ENCODE assay signal across 1 cellular context in the genomic region with DNA sequence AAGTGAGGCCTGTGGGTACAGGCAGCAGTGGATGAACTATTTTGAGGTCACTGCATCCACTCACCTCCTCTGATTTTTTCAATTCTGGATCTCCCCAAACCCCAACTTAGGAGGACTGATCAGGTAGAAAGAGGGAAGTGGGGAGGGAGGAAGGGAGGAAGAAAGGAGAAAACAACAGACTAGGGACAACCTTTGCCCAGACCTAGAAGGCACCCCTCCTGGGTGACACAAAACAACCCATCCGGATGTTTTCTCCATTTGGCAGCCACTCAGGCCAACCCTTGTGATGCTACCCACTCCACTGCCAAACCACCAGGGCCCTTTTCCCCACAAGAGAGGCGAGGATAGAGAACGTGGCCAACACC.
A peak's percentile ranks its signal among the peaks of the same experiment; 100 is the strongest.
TF ChIP-seq lines count a peak whose summit lies in the region.

No MANE protein-coding gene starts in this region.

TF ChIP-seq in HepG2, 621 proteins besides CTCF, POLR2A, EP300 and RAD21 (continued from another document and continues in another):
- TF ChIP-seq, protein P1, sequence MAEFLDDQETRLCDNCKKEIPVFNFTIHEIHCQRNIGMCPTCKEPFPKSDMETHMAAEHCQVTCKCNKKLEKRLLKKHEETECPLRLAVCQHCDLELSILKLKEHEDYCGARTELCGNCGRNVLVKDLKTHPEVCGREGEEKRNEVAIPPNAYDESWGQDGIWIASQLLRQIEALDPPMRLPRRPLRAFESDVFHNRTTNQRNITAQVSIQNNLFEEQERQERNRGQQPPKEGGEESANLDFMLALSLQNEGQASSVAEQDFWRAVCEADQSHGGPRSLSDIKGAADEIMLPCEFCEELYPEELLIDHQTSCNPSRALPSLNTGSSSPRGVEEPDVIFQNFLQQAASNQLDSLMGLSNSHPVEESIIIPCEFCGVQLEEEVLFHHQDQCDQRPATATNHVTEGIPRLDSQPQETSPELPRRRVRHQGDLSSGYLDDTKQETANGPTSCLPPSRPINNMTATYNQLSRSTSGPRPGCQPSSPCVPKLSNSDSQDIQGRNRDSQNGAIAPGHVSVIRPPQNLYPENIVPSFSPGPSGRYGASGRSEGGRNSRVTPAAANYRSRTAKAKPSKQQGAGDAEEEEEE (CRISPR knock-in tag; IDR thresholded peaks at IDR 0.05; ENCODE audit: borderline replicate concordance) = no peak
- TF ChIP-seq, protein P2, sequence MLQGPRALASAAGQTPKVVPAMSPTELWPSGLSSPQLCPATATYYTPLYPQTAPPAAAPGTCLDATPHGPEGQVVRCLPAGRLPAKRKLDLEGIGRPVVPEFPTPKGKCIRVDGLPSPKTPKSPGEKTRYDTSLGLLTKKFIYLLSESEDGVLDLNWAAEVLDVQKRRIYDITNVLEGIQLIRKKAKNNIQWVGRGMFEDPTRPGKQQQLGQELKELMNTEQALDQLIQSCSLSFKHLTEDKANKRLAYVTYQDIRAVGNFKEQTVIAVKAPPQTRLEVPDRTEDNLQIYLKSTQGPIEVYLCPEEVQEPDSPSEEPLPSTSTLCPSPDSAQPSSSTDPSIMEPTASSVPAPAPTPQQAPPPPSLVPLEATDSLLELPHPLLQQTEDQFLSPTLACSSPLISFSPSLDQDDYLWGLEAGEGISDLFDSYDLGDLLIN (CRISPR knock-in tag; IDR thresholded peaks at IDR 0.05; ENCODE audit: borderline replicate concordance) = 0 out of 2 replicates have a peak, but pooled peaks have one; percentile 9
- peak; percentile 20; the same call in 1 of the 2 replicates for TF ChIP-seq NAIF1 (CRISPR knock-in tag; IDR thresholded peaks at IDR 0.05; ENCODE audit: borderline replicate concordance)
- no peak for TF ChIP-seq RBM22 (optimal IDR thresholded peaks at IDR 0.05; ENCODE audit: low read length)
- TF ChIP-seq HES4 (CRISPR knock-in tag; IDR thresholded peaks at IDR 0.05; ENCODE audit: borderline replicate concordance) = no peak
- no peak for TF ChIP-seq ZNF790 (CRISPR knock-in tag; IDR thresholded peaks at IDR 0.05; ENCODE audit: borderline replicate concordance)
- TF ChIP-seq DNMT1 (CRISPR knock-in tag; IDR thresholded peaks at IDR 0.05) = no peak
- no peak for TF ChIP-seq RXRA (CRISPR knock-in tag; IDR thresholded peaks at IDR 0.05)
- TF ChIP-seq, protein P3, sequence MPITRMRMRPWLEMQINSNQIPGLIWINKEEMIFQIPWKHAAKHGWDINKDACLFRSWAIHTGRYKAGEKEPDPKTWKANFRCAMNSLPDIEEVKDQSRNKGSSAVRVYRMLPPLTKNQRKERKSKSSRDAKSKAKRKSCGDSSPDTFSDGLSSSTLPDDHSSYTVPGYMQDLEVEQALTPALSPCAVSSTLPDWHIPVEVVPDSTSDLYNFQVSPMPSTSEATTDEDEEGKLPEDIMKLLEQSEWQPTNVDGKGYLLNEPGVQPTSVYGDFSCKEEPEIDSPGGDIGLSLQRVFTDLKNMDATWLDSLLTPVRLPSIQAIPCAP (CRISPR knock-in tag; IDR thresholded peaks at IDR 0.05; ENCODE audit: low read depth) = no peak
- no peak for TF ChIP-seq MTF2 (CRISPR knock-in tag; IDR thresholded peaks at IDR 0.05; ENCODE audit: borderline replicate concordance)
- no peak for TF ChIP-seq CEBPG (CRISPR knock-in tag; IDR thresholded peaks at IDR 0.05)
- TF ChIP-seq, protein P4, sequence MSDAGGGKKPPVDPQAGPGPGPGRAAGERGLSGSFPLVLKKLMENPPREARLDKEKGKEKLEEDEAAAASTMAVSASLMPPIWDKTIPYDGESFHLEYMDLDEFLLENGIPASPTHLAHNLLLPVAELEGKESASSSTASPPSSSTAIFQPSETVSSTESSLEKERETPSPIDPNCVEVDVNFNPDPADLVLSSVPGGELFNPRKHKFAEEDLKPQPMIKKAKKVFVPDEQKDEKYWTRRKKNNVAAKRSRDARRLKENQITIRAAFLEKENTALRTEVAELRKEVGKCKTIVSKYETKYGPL (CRISPR knock-in tag; IDR thresholded peaks at IDR 0.05) = no peak
- TF ChIP-seq, protein P5, sequence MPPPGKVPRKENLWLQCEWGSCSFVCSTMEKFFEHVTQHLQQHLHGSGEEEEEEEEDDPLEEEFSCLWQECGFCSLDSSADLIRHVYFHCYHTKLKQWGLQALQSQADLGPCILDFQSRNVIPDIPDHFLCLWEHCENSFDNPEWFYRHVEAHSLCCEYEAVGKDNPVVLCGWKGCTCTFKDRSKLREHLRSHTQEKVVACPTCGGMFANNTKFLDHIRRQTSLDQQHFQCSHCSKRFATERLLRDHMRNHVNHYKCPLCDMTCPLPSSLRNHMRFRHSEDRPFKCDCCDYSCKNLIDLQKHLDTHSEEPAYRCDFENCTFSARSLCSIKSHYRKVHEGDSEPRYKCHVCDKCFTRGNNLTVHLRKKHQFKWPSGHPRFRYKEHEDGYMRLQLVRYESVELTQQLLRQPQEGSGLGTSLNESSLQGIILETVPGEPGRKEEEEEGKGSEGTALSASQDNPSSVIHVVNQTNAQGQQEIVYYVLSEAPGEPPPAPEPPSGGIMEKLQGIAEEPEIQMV (CRISPR knock-in tag; IDR thresholded peaks at IDR 0.05; ENCODE audit: low read depth) = no peak
- no peak for TF ChIP-seq GZF1 (CRISPR knock-in tag; IDR thresholded peaks at IDR 0.05)
- no peak for TF ChIP-seq ZFP36 (IDR thresholded peaks at IDR 0.05; ENCODE audit: borderline replicate concordance, low read depth, low read length, partially characterized antibody)
- peak; percentile 9; the same call in 1 of the 2 replicates for TF ChIP-seq ZNF430 (CRISPR knock-in tag; IDR thresholded peaks at IDR 0.05)
- no peak for TF ChIP-seq BCL6 (CRISPR knock-in tag; IDR thresholded peaks at IDR 0.05)
- TF ChIP-seq ZNF713 (CRISPR knock-in tag; IDR thresholded peaks at IDR 0.05) = no peak; the same call in 1 of the 2 replicates
- TF ChIP-seq, protein P6, sequence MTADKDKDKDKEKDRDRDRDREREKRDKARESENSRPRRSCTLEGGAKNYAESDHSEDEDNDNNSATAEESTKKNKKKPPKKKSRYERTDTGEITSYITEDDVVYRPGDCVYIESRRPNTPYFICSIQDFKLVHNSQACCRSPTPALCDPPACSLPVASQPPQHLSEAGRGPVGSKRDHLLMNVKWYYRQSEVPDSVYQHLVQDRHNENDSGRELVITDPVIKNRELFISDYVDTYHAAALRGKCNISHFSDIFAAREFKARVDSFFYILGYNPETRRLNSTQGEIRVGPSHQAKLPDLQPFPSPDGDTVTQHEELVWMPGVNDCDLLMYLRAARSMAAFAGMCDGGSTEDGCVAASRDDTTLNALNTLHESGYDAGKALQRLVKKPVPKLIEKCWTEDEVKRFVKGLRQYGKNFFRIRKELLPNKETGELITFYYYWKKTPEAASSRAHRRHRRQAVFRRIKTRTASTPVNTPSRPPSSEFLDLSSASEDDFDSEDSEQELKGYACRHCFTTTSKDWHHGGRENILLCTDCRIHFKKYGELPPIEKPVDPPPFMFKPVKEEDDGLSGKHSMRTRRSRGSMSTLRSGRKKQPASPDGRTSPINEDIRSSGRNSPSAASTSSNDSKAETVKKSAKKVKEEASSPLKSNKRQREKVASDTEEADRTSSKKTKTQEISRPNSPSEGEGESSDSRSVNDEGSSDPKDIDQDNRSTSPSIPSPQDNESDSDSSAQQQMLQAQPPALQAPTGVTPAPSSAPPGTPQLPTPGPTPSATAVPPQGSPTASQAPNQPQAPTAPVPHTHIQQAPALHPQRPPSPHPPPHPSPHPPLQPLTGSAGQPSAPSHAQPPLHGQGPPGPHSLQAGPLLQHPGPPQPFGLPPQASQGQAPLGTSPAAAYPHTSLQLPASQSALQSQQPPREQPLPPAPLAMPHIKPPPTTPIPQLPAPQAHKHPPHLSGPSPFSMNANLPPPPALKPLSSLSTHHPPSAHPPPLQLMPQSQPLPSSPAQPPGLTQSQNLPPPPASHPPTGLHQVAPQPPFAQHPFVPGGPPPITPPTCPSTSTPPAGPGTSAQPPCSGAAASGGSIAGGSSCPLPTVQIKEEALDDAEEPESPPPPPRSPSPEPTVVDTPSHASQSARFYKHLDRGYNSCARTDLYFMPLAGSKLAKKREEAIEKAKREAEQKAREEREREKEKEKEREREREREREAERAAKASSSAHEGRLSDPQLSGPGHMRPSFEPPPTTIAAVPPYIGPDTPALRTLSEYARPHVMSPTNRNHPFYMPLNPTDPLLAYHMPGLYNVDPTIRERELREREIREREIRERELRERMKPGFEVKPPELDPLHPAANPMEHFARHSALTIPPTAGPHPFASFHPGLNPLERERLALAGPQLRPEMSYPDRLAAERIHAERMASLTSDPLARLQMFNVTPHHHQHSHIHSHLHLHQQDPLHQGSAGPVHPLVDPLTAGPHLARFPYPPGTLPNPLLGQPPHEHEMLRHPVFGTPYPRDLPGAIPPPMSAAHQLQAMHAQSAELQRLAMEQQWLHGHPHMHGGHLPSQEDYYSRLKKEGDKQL (CRISPR knock-in tag; IDR thresholded peaks at IDR 0.05; ENCODE audit: low read depth) = no peak
- TF ChIP-seq KDM5A (IDR thresholded peaks at IDR 0.05; ENCODE audit: borderline replicate concordance, low read length) = no peak
- TF ChIP-seq, protein P7, sequence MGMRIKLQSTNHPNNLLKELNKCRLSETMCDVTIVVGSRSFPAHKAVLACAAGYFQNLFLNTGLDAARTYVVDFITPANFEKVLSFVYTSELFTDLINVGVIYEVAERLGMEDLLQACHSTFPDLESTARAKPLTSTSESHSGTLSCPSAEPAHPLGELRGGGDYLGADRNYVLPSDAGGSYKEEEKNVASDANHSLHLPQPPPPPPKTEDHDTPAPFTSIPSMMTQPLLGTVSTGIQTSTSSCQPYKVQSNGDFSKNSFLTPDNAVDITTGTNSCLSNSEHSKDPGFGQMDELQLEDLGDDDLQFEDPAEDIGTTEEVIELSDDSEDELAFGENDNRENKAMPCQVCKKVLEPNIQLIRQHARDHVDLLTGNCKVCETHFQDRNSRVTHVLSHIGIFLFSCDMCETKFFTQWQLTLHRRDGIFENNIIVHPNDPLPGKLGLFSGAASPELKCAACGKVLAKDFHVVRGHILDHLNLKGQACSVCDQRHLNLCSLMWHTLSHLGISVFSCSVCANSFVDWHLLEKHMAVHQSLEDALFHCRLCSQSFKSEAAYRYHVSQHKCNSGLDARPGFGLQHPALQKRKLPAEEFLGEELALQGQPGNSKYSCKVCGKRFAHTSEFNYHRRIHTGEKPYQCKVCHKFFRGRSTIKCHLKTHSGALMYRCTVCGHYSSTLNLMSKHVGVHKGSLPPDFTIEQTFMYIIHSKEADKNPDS (CRISPR knock-in tag; IDR thresholded peaks at IDR 0.05) = 0 out of 2 replicates have a peak, but pooled peaks have one; percentile 4
- TF ChIP-seq, protein P8, sequence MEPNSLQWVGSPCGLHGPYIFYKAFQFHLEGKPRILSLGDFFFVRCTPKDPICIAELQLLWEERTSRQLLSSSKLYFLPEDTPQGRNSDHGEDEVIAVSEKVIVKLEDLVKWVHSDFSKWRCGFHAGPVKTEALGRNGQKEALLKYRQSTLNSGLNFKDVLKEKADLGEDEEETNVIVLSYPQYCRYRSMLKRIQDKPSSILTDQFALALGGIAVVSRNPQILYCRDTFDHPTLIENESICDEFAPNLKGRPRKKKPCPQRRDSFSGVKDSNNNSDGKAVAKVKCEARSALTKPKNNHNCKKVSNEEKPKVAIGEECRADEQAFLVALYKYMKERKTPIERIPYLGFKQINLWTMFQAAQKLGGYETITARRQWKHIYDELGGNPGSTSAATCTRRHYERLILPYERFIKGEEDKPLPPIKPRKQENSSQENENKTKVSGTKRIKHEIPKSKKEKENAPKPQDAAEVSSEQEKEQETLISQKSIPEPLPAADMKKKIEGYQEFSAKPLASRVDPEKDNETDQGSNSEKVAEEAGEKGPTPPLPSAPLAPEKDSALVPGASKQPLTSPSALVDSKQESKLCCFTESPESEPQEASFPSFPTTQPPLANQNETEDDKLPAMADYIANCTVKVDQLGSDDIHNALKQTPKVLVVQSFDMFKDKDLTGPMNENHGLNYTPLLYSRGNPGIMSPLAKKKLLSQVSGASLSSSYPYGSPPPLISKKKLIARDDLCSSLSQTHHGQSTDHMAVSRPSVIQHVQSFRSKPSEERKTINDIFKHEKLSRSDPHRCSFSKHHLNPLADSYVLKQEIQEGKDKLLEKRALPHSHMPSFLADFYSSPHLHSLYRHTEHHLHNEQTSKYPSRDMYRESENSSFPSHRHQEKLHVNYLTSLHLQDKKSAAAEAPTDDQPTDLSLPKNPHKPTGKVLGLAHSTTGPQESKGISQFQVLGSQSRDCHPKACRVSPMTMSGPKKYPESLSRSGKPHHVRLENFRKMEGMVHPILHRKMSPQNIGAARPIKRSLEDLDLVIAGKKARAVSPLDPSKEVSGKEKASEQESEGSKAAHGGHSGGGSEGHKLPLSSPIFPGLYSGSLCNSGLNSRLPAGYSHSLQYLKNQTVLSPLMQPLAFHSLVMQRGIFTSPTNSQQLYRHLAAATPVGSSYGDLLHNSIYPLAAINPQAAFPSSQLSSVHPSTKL (CRISPR knock-in tag; IDR thresholded peaks at IDR 0.05) = no peak
- TF ChIP-seq RORA (CRISPR knock-in tag; IDR thresholded peaks at IDR 0.05) = no peak
- TF ChIP-seq ZNF816 (CRISPR knock-in tag; IDR thresholded peaks at IDR 0.05; ENCODE audit: borderline replicate concordance) = no peak
- TF ChIP-seq ZNF792 (CRISPR knock-in tag; IDR thresholded peaks at IDR 0.05) = no peak
- TF ChIP-seq ZBTB7B (CRISPR knock-in tag; IDR thresholded peaks at IDR 0.05) = no peak
- TF ChIP-seq ZNF260 (CRISPR knock-in tag; IDR thresholded peaks at IDR 0.05; ENCODE audit: borderline replicate concordance, low read depth) = 0 out of 2 replicates have a peak, but pooled peaks have one; percentile 14
- no peak for TF ChIP-seq ZNF724P (CRISPR knock-in tag; IDR thresholded peaks at IDR 0.05; ENCODE audit: borderline replicate concordance)
- TF ChIP-seq ZNF570 (CRISPR knock-in tag; IDR thresholded peaks at IDR 0.05; ENCODE audit: borderline replicate concordance) = no peak
- TF ChIP-seq RFXANK (CRISPR knock-in tag; IDR thresholded peaks at IDR 0.05) = no peak
- TF ChIP-seq ZNF530 (CRISPR knock-in tag; IDR thresholded peaks at IDR 0.05; ENCODE audit: low read depth) = no peak
- TF ChIP-seq ZSCAN30 (CRISPR knock-in tag; IDR thresholded peaks at IDR 0.05) = no peak
- no peak for TF ChIP-seq ZNF12 (CRISPR knock-in tag; IDR thresholded peaks at IDR 0.05)
- TF ChIP-seq, protein P9, sequence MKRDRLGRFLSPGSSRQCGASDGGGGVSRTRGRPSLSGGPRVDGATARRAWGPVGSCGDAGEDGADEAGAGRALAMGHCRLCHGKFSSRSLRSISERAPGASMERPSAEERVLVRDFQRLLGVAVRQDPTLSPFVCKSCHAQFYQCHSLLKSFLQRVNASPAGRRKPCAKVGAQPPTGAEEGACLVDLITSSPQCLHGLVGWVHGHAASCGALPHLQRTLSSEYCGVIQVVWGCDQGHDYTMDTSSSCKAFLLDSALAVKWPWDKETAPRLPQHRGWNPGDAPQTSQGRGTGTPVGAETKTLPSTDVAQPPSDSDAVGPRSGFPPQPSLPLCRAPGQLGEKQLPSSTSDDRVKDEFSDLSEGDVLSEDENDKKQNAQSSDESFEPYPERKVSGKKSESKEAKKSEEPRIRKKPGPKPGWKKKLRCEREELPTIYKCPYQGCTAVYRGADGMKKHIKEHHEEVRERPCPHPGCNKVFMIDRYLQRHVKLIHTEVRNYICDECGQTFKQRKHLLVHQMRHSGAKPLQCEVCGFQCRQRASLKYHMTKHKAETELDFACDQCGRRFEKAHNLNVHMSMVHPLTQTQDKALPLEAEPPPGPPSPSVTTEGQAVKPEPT (CRISPR knock-in tag; IDR thresholded peaks at IDR 0.05; ENCODE audit: low read depth) = no peak
- TF ChIP-seq ZNF224 (CRISPR knock-in tag; IDR thresholded peaks at IDR 0.05) = 0 out of 2 replicates have a peak, but pooled peaks have one; percentile 8
- TF ChIP-seq NFKB2 (CRISPR knock-in tag; IDR thresholded peaks at IDR 0.05; ENCODE audit: borderline replicate concordance) = no peak
- TF ChIP-seq PLRG1 (conservative IDR thresholded peaks at IDR 0.05) = no peak
- TF ChIP-seq MBD4 (IDR thresholded peaks at IDR 0.05; ENCODE audit: borderline replicate concordance, low read length) = no peak
- no peak for TF ChIP-seq AHR (CRISPR knock-in tag; IDR thresholded peaks at IDR 0.05)
- TF ChIP-seq ZC3H4 (CRISPR knock-in tag; IDR thresholded peaks at IDR 0.05; ENCODE audit: borderline replicate concordance) = no peak
